Comparison of ENCODE assay signal across 9 cellular contexts in genomic region chr6:33279971-33280511, GRCh38. TPM values are rescaled to one million over a fixed set of nuclear protein-coding genes. Genes with fewer than 3 reads are reported as not detected.
DNase-seq lines count a peak whose midpoint lies in the region; ATAC-seq, FAIRE-seq and TF ChIP-seq lines count a peak whose summit lies in the region.
"Had no signal": no experiment of that assay in that cellular context is flagged by ENCODE, and none has a peak within 500 bp of the region (broad histone marks: within the 10 kb centered on the region; RNA-seq: fewer than 3 reads in every experiment).

No MANE protein-coding gene starts in this region.

- peaks cover 33% of the 10 kb centered on the region for H3K36me3 Mint-ChIP-seq in activated CD4-positive, alpha-beta T cell treated with anti-CD3 and anti-CD28 coated beads for 36 hours (ENCODE audit: low read depth)
- H3K36me3 Mint-ChIP-seq in activated CD8-positive, alpha-beta T cell treated with anti-CD3 and anti-CD28 coated beads, Interleukin-2, amount 10 ng/mL, durations not matched to agents 7 days and 5 days (ENCODE audit: low read depth) = peaks cover 71% of the 10 kb centered on the region

- H3K9me3 Mint-ChIP-seq in activated CD4-positive, alpha-beta T cell treated with anti-CD3 and anti-CD28 coated beads for 36 hours (ENCODE audit: low read depth) = no peaks in the 10 kb centered on the region
- no peaks in the 10 kb centered on the region for H3K9me3 Mint-ChIP-seq in activated CD8-positive, alpha-beta T cell treated with anti-CD3 and anti-CD28 coated beads, Interleukin-2, amount 10 ng/mL, durations not matched to agents 7 days and 5 days (ENCODE audit: insufficient read depth)

- CTCF ChIA-PET in activated CD4-positive, alpha-beta T cell treated with anti-CD3 and anti-CD28 coated beads for 36 hours (lab: Charles Lee) = interaction anchor here (0.6 to 4.0 kb wide), 3 partner anchors 8 to 19 kb away, joined by 3 to 17 read pairs (median 3); partner anchors contain the start of genes PFDN6, RGL2, RPS18 and VPS52
- CTCF ChIA-PET in activated CD8-positive, alpha-beta T cell treated with anti-CD3 and anti-CD28 coated beads, Interleukin-2, amount 10 ng/mL, durations not matched to agents 7 days and 5 days (lab: Charles Lee) = interaction anchor here (0.8 to 1.0 kb wide), 2 partner anchors 9 to 10 kb away, joined by 3 to 5 read pairs; partner anchors contain the start of genes PFDN6 and WDR46

- no peak overlapping the region for H3K9ac ChIP-seq in kidney (ENCODE audit: low read length in 2 of 2)

- no peak for FAIRE-seq in kidney (lab: Jason Lieb, UNC)
- FAIRE-seq: colon had no signal

- peaks cover 24% of the 10 kb centered on the region for H3K4me1 Mint-ChIP-seq in activated CD4-positive, alpha-beta T cell treated with anti-CD3 and anti-CD28 coated beads for 36 hours
- H3K4me1 Mint-ChIP-seq in activated CD8-positive, alpha-beta T cell treated with anti-CD3 and anti-CD28 coated beads, Interleukin-2, amount 10 ng/mL, durations not matched to agents 7 days and 5 days (ENCODE audit: low read depth) = peaks cover 42% of the 10 kb centered on the region

- peak; percentile 29 for TF ChIP-seq CTCF in kidney (IDR thresholded peaks at IDR 0.05; ENCODE audit: borderline replicate concordance, extremely low read depth, insufficient read depth)

- intact Hi-C loops in activated CD4-positive, alpha-beta T cell treated with anti-CD3 and anti-CD28 coated beads for 36 hours (cut with DNase I, micrococcal nuclease) = loop anchor here in 1 of 2 experiments (10.0 kb wide), 1 partner anchor 1305 kb away; the partner anchor contains the start of gene DXO
- intact Hi-C loops in kidney (cut with DNase I) = no loop called here
- intact Hi-C loops in Right ventricle myocardium inferior (cut with DNase I) = loop anchor here (10.0 kb wide), 1 partner anchor 135 kb away; the partner anchor contains the start of genes CUTA and PHF1

- POLR2A ChIA-PET in activated CD4-positive, alpha-beta T cell treated with anti-CD3 and anti-CD28 coated beads for 36 hours (lab: Charles Lee) = no interaction called here
- POLR2A ChIA-PET in activated CD8-positive, alpha-beta T cell treated with anti-CD3 and anti-CD28 coated beads, Interleukin-2, amount 10 ng/mL, durations not matched to agents 7 days and 5 days (lab: Charles Lee) = interaction anchor here (0.6 to 4.4 kb wide), 5 partner anchors 8 to 129 kb away, joined by 3 to 54 read pairs (median 3); partner anchors contain the start of gene RGL2

- no peak overlapping the region for H3K4me3 ChIP-seq in kidney (ENCODE audit: low read length in 2 of 2)

- H3K9me3 ChIP-seq in kidney (ENCODE audit: control insufficient read depth in 1 of 2, low read length in 2 of 2) = no peaks in the 10 kb centered on the region

- no peak overlapping the region for H3K4me3 Mint-ChIP-seq in activated CD4-positive, alpha-beta T cell treated with anti-CD3 and anti-CD28 coated beads for 36 hours
- H3K4me3 Mint-ChIP-seq in activated CD8-positive, alpha-beta T cell treated with anti-CD3 and anti-CD28 coated beads, Interleukin-2, amount 10 ng/mL, durations not matched to agents 7 days and 5 days = no peak overlapping the region

- no peak overlapping the region for H3K27ac ChIP-seq in kidney (ENCODE audit: low read depth in 2 of 2, low read length in 2 of 2)

- no peak overlapping the region for H3K27ac Mint-ChIP-seq in activated CD4-positive, alpha-beta T cell treated with anti-CD3 and anti-CD28 coated beads for 36 hours
- peak overlapping the region; percentile 61 for H3K27ac Mint-ChIP-seq in activated CD8-positive, alpha-beta T cell treated with anti-CD3 and anti-CD28 coated beads, Interleukin-2, amount 10 ng/mL, durations not matched to agents 7 days and 5 days

- H3K4me1 ChIP-seq in kidney (ENCODE audit: control insufficient read depth in 1 of 2, insufficient read depth in 1 of 2, low read depth in 1 of 2, low read length in 2 of 2) = peaks cover 0 to 13% of the 10 kb centered on the region in 2 donors

- no peaks in the 10 kb centered on the region for H3K27me3 Mint-ChIP-seq in activated CD4-positive, alpha-beta T cell treated with anti-CD3 and anti-CD28 coated beads for 36 hours
- no peaks in the 10 kb centered on the region for H3K27me3 Mint-ChIP-seq in activated CD8-positive, alpha-beta T cell treated with anti-CD3 and anti-CD28 coated beads, Interleukin-2, amount 10 ng/mL, durations not matched to agents 7 days and 5 days (ENCODE audit: low read depth)

- peaks cover 15 to 23% of the 10 kb centered on the region in 2 donors for H3K36me3 ChIP-seq in kidney (ENCODE audit: control insufficient read depth in 1 of 2, insufficient read depth in 2 of 2, low read length in 2 of 2)

- peak; percentile 40 for DNase-seq in activated CD4-positive, alpha-beta T cell treated with anti-CD3 and anti-CD28 coated beads for 36 hours
- DNase-seq in activated CD4-positive, alpha-beta T cell treated with anti-CD3 and anti-CD28 coated beads for 1 hour = no peak
- DNase-seq in NCI-H1105 (lab: John Stamatoyannopoulos, UW) (peak; percentile 26), kidney (peak; percentile 67), occipital lobe (lab: John Stamatoyannopoulos, UW) (no peak), Right ventricle myocardium inferior (ENCODE audit: missing footprints) (no peak)
- DNase-seq in activated CD8-positive, alpha-beta T cell treated with anti-CD3 and anti-CD28 coated beads, Interleukin-2, amount 10 ng/mL, durations not matched to agents 7 days and 5 days = no peak

- ATAC-seq in activated CD4-positive, alpha-beta T cell treated with anti-CD3 and anti-CD28 coated beads for 36 hours = no peak
- ATAC-seq in activated CD8-positive, alpha-beta T cell treated with anti-CD3 and anti-CD28 coated beads, Interleukin-2, amount 10 ng/mL, durations not matched to agents 7 days and 5 days = no peak
- ATAC-seq in GM21737 (IDR thresholded peaks at IDR 0.05; ENCODE audit: unreplicated experiment) = no peak
- no peak for ATAC-seq in Right ventricle myocardium inferior

RNA-seq across cellular contexts. Expression of gene B3GALT4, which starts 3.1 kb away (rescaled TPM):
- total RNA-seq in activated CD4-positive, alpha-beta T cell treated with anti-CD3 and anti-CD28 coated beads for 36 hours = 1 to 10 TPM; 2.8 to 3.5 TPM
- 10 to 100 TPM; 12.2 to 12.8 TPM for total RNA-seq in activated CD8-positive, alpha-beta T cell treated with anti-CD3 and anti-CD28 coated beads, Interleukin-2, amount 10 ng/mL, durations not matched to agents 7 days and 5 days
- total RNA-seq in kidney = 20.2 TPM
- polyA plus RNA-seq in kidney (ENCODE audit: insufficient read depth, low read depth, low replicate concordance) = 14.0 TPM
- 12.5 TPM for total RNA-seq in occipital lobe
- 8.5 TPM for total RNA-seq in Right ventricle myocardium inferior

RNA-seq across cellular contexts. Expression of gene RPS18, which starts 8.2 kb away (rescaled TPM):
- total RNA-seq in activated CD4-positive, alpha-beta T cell treated with anti-CD3 and anti-CD28 coated beads for 36 hours = 1,000 to 10,000 TPM; 2,706 to 4,631 TPM
- total RNA-seq in activated CD8-positive, alpha-beta T cell treated with anti-CD3 and anti-CD28 coated beads, Interleukin-2, amount 10 ng/mL, durations not matched to agents 7 days and 5 days = 1,000 to 10,000 TPM; 2,792 to 2,813 TPM
- 1,706 TPM for total RNA-seq in kidney
- polyA plus RNA-seq in kidney (ENCODE audit: insufficient read depth, low read depth, low replicate concordance) = 2,618 TPM
- total RNA-seq in occipital lobe = 3,778 TPM
- total RNA-seq in Right ventricle myocardium inferior = 1,075 TPM

RNA-seq across cellular contexts. Expression of gene VPS52, which starts 8.4 kb away (rescaled TPM):
- 10 to 100 TPM; 35.6 to 45.2 TPM for total RNA-seq in activated CD4-positive, alpha-beta T cell treated with anti-CD3 and anti-CD28 coated beads for 36 hours
- total RNA-seq in activated CD8-positive, alpha-beta T cell treated with anti-CD3 and anti-CD28 coated beads, Interleukin-2, amount 10 ng/mL, durations not matched to agents 7 days and 5 days = 10 to 100 TPM; 59.3 to 59.5 TPM
- total RNA-seq in kidney (64.4 TPM), occipital lobe (35.1 TPM), Right ventricle myocardium inferior (31.4 TPM)
- 35.8 TPM for polyA plus RNA-seq in kidney (ENCODE audit: insufficient read depth, low read depth, low replicate concordance)

RNA-seq across cellular contexts. Expression of gene WDR46, which starts 9.0 kb away (rescaled TPM):
- 10 to 100 TPM; 63.5 to 69.4 TPM for total RNA-seq in activated CD4-positive, alpha-beta T cell treated with anti-CD3 and anti-CD28 coated beads for 36 hours
- total RNA-seq in activated CD8-positive, alpha-beta T cell treated with anti-CD3 and anti-CD28 coated beads, Interleukin-2, amount 10 ng/mL, durations not matched to agents 7 days and 5 days = 10 to 100 TPM; 66.7 to 68.9 TPM
- 40.3 TPM for total RNA-seq in kidney
- polyA plus RNA-seq in kidney (ENCODE audit: insufficient read depth, low read depth, low replicate concordance) = 46.5 TPM
- 42.6 TPM for total RNA-seq in occipital lobe
- total RNA-seq in Right ventricle myocardium inferior = 15.9 TPM

RNA-seq across cellular contexts. Expression of gene PFDN6, which starts 9.4 kb away (rescaled TPM):
- 10 to 100 TPM; 65.4 to 96.9 TPM for total RNA-seq in activated CD4-positive, alpha-beta T cell treated with anti-CD3 and anti-CD28 coated beads for 36 hours
- 10 to 100 TPM; 72.0 to 78.4 TPM for total RNA-seq in activated CD8-positive, alpha-beta T cell treated with anti-CD3 and anti-CD28 coated beads, Interleukin-2, amount 10 ng/mL, durations not matched to agents 7 days and 5 days
- total RNA-seq in kidney = 46.8 TPM
- polyA plus RNA-seq in kidney (ENCODE audit: insufficient read depth, low read depth, low replicate concordance) = 159 TPM
- 27.0 TPM for total RNA-seq in occipital lobe
- total RNA-seq in Right ventricle myocardium inferior = 57.8 TPM

Comparison
In these comparisons a context has a peak if more than half of its experiments do, and no peak if none do; other contexts are left out.
1. DNase-seq: peak in activated CD4-positive, alpha-beta T cell treated with anti-CD3 and anti-CD28 coated beads for 36 hours (single experiment), NCI-H1105 (single experiment) and kidney (single experiment); none in activated CD4-positive, alpha-beta T cell treated with anti-CD3 and anti-CD28 coated beads for 1 hour (single experiment), activated CD8-positive, alpha-beta T cell treated with anti-CD3 and anti-CD28 coated beads, Interleukin-2, amount 10 ng/mL, durations not matched to agents 7 days and 5 days (single experiment), occipital lobe (single experiment) and Right ventricle myocardium inferior (single experiment).